In the genomic region with DNA sequence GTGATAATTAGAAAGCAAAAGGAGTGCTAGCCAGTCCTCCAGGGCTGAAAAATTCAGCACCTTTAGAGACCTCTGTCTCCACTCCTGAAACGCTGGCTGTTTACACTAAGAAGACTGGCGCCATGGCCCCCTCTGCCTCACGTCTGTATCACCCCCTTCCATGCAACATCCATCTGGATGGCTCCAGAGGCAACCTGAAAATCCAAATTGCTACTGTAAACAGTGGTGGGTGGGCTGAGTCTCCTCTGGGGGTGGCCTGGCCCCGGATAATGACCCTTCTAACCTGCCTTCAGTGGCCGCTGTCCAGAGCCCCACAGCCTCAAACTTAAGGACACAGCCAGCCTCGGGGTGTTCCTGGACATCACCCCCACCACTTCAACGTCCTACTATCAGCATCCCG, we compare ENCODE assay signal across 9 cellular contexts. TPM values are rescaled to one million over a fixed set of nuclear protein-coding genes. Genes with fewer than 3 reads are reported as not detected.
DNase-seq lines count a peak whose midpoint lies in the region; FAIRE-seq and TF ChIP-seq lines count a peak whose summit lies in the region.
"Had no signal": no experiment of that assay in that cellular context is flagged by ENCODE, and none has a peak within 500 bp of the region (broad histone marks: within the 10 kb centered on the region; RNA-seq: fewer than 3 reads in every experiment).

No MANE protein-coding gene starts in this region.

- no peak overlapping the region for H2BK12ac ChIP-seq in H1 (ENCODE audit: low read depth, low read length)

- H4K91ac ChIP-seq in H1 (replicated peaks; ENCODE audit: insufficient read length, low read length): no peak overlapping the region

- H3K36me3 Mint-ChIP-seq in nephron progenitor cell (ENCODE audit: low read depth): no peaks in the 10 kb centered on the region

- TF ChIP-seq POLR2A in H1 (IDR thresholded peaks at IDR 0.05; ENCODE audit: control extremely low read depth in 1 of 2, low read depth in 2 of 2, low read length in 2 of 2): no peak
- TF ChIP-seq POLR2A in adrenal gland (IDR thresholded peaks at IDR 0.05): no peak

- H3K4me1 Mint-ChIP-seq in nephron progenitor cell: peaks cover 25% of the 10 kb centered on the region

- H3K4ac ChIP-seq in H1 (replicated peaks; ENCODE audit: insufficient read length, low read depth, low read length): no peak overlapping the region

- H3K9me3 Mint-ChIP-seq in nephron progenitor cell: no peaks in the 10 kb centered on the region

- POLR2A ChIA-PET in H1 (lab: Charles Lee; ENCODE audit: partially characterized antibody): no interaction called here

- no peak overlapping the region for H2BK20ac ChIP-seq in H1 (ENCODE audit: low read length)

- no peak for TF ChIP-seq CTCF in AG09309 (IDR thresholded peaks at IDR 0.05; ENCODE audit: control insufficient read depth, insufficient read depth, low read depth, low read length, missing control alignments)
- TF ChIP-seq CTCF in H1 (IDR thresholded peaks at IDR 0.05; ENCODE audit: control extremely low read depth in 1 of 3, insufficient read depth in 1 of 3, low read depth in 1 of 3, low read length in 3 of 3): no peak
- no peak for TF ChIP-seq CTCF in nephron progenitor cell (IDR thresholded peaks at IDR 0.05)
- no peak for TF ChIP-seq CTCF in adrenal gland (IDR thresholded peaks at IDR 0.05)

- peaks cover 24% of the 10 kb centered on the region for H3K27me3 Mint-ChIP-seq in nephron progenitor cell (ENCODE audit: low read depth, poor library complexity)

- no peaks in the 10 kb centered on the region for H3K79me2 ChIP-seq in H1 (ENCODE audit: control insufficient read depth in 1 of 2, insufficient read depth in 2 of 2, low read length in 2 of 2)

- H4K8ac ChIP-seq in H1 (ENCODE audit: extremely low read depth, insufficient read depth, low read length): no peak overlapping the region

- H2BK5ac ChIP-seq in H1 (ENCODE audit: low read depth, low read length): no peak overlapping the region

- DNase-seq in AG09309 (ENCODE audit: low read depth) (no peak), MG63 (no peak), H1 (ENCODE audit: low read depth in 1 of 2, low spot score in 2 of 2) (no peak), nephron progenitor cell (peak; percentile 6), germinal center (ENCODE audit: low spot score) (no peak), adrenal gland (no peak)
- no peak for DNase-seq in effector memory CD4-positive, alpha-beta T cell
- no peak for DNase-seq in activated effector memory CD4-positive, alpha-beta T cell treated with Interleukin-2 at 50 U/mL for 16 hours
- DNase-seq: activated CD4-positive, alpha-beta T cell treated with anti-CD3 and anti-CD28 coated beads for 4 hours had no signal

- H2BK15ac ChIP-seq in H1 (ENCODE audit: low read length): no peak overlapping the region

- H3K9ac ChIP-seq in H1 (replicated peaks in 1 of 4; ENCODE audit: extremely low read depth in 1 of 4, low read depth in 3 of 4, low read length in 3 of 4): no peak overlapping the region

- H3K56ac ChIP-seq in H1 (replicated peaks; ENCODE audit: insufficient read length, low read depth, low read length): no peak overlapping the region

- H2AFZ ChIP-seq in H1 (ENCODE audit: low read length): no peak overlapping the region

- no peak overlapping the region for H3K18ac ChIP-seq in H1 (ENCODE audit: extremely low read depth, low read length)

- no peak for TF ChIP-seq EP300 in H1 (IDR thresholded peaks at IDR 0.05; ENCODE audit: borderline replicate concordance in 1 of 2, low read depth in 2 of 2, low read length in 2 of 2)

- H3K23me2 ChIP-seq in H1 (ENCODE audit: low read depth, low read length): peaks cover 14% of the 10 kb centered on the region

- no peak overlapping the region for H3K14ac ChIP-seq in H1 (ENCODE audit: insufficient read length)

- H3K4me3 ChIP-seq in AG09309 (ENCODE audit: control insufficient read depth, low read depth, low read length) (peak overlapping the region; percentile 83), MG63 (peak overlapping the region; percentile 57), H1 (ENCODE audit: extremely low read depth in 1 of 4, insufficient read depth in 2 of 4, low read depth in 3 of 4, low read length in 4 of 4) (peak overlapping the region; percentile 59 to 91 (median 69); a peak in 7 of 8 replicates), adrenal gland (peak overlapping the region in 2 of 4 donors; percentile 59 to 92)
- H3K4me3 ChIP-seq in effector memory CD4-positive, alpha-beta T cell (ENCODE audit: insufficient read depth, low read depth, low read length, poor library complexity, severe bottlenecking): no peak overlapping the region

- CTCF ChIA-PET in H1 (lab: Charles Lee; ENCODE audit: partially characterized antibody): no interaction called here

- H3K27ac ChIP-seq in H1 (ENCODE audit: low read depth, low read length) (no peak overlapping the region), adrenal gland (no peak overlapping the region)
- H3K27ac ChIP-seq in effector memory CD4-positive, alpha-beta T cell (ENCODE audit: insufficient read depth, low read length, poor library complexity, severe bottlenecking): no peak overlapping the region

- intact Hi-C loops in adrenal gland (cut with DNase I): loop anchor here (5.0 to 10.0 kb wide), 2 partner anchors 341 to 379 kb away; no protein-coding TSS in a partner anchor

- peaks cover 2 to 7% of the 10 kb centered on the region in 2 experiments for H4K20me1 ChIP-seq in H1 (replicated peaks in 1 of 2; ENCODE audit: control insufficient read depth in 1 of 2, insufficient read depth in 2 of 2, low read length in 2 of 2)

- FAIRE-seq in H1 (lab: Jason Lieb, UNC): no peak

- H3K23ac ChIP-seq in H1 (ENCODE audit: insufficient read length): no peak overlapping the region

- WGBS in H1 (ENCODE audit: extremely low coverage in 1 of 2, insufficient coverage in 1 of 2, insufficient read length in 1 of 2, insufficient replicate concordance in 2 of 2, low coverage in 1 of 2, low lambda C conversion rate in 2 of 2, missing lambda C conversion rate in 1 of 2), 2 experiments: 12% methylated on average over 8 of the region's 8 CpGs; no CpG with 5 or more reads in 1 of the 2 experiments
- WGBS in adrenal gland, 4 donors: 19 to 25% (median 21%) methylated on average over 8 of the region's 8 CpGs

- no peaks in the 10 kb centered on the region for H3K79me1 ChIP-seq in H1 (ENCODE audit: low read depth, low read length)

- H2AK5ac ChIP-seq in H1 (ENCODE audit: low read depth, low read length): no peak overlapping the region

- TF ChIP-seq RAD21 in H1 (IDR thresholded peaks at IDR 0.05 in 1 of 2, conservative IDR thresholded peaks at IDR 0.05 in 1 of 2; ENCODE audit: low read depth in 2 of 2, low read length in 2 of 2): no peak

- H3K9me3 ChIP-seq in MG63 (no peaks in the 10 kb centered on the region), H1 (ENCODE audit: insufficient read depth in 2 of 2, low read depth in 1 of 2, low read length in 1 of 2) (no peaks in the 10 kb centered on the region), adrenal gland (replicated peaks in 1 of 3) (no peaks in the 10 kb centered on the region)
- no peaks in the 10 kb centered on the region for H3K9me3 ChIP-seq in effector memory CD4-positive, alpha-beta T cell (ENCODE audit: control insufficient read depth, low read length)

- no peaks in the 10 kb centered on the region for H3K36me3 ChIP-seq in MG63
- no peaks in the 10 kb centered on the region for H3K36me3 ChIP-seq in H1 (ENCODE audit: control insufficient read depth in 2 of 4, insufficient read depth in 4 of 4, low read length in 3 of 4)
- H3K36me3 ChIP-seq in effector memory CD4-positive, alpha-beta T cell (ENCODE audit: control insufficient read depth, insufficient read depth, low read length): no peaks in the 10 kb centered on the region
- no peaks in the 10 kb centered on the region for H3K36me3 ChIP-seq in adrenal gland (replicated peaks in 1 of 2)

- no peak overlapping the region for H2BK120ac ChIP-seq in H1 (replicated peaks; ENCODE audit: low read depth, low read length)

- no peak overlapping the region for H4K5ac ChIP-seq in H1 (ENCODE audit: insufficient read length, low read depth, low read length)

- peak overlapping the region; percentile 96 for H3K4me3 Mint-ChIP-seq in nephron progenitor cell

- H3K4me2 ChIP-seq in H1 (ENCODE audit: insufficient read depth in 1 of 2, low read depth in 2 of 2, low read length in 2 of 2): peak overlapping the region; percentile 92 to 99

- no peaks in the 10 kb centered on the region for H3K27me3 ChIP-seq in MG63
- H3K27me3 ChIP-seq in H1 (replicated peaks in 1 of 4; ENCODE audit: control insufficient read depth in 3 of 4, extremely low read depth in 1 of 4, insufficient read depth in 3 of 4, low read length in 3 of 4): peaks cover 0 to 12% (median 9%) of the 10 kb centered on the region in 4 experiments; a peak in 5 of 7 replicates
- H3K27me3 ChIP-seq in effector memory CD4-positive, alpha-beta T cell (replicated peaks; ENCODE audit: control insufficient read depth, insufficient read depth, low read length, poor library complexity, severe bottlenecking): peaks cover 9% of the 10 kb centered on the region
- H3K27me3 ChIP-seq in adrenal gland: no peaks in the 10 kb centered on the region

- H3K4me1 ChIP-seq in H1 (replicated peaks in 1 of 4; ENCODE audit: control insufficient read depth in 3 of 4, insufficient read depth in 4 of 4, low read length in 3 of 4) (peaks cover 4 to 15% (median 6%) of the 10 kb centered on the region in 4 experiments; a peak in 6 of 7 replicates), adrenal gland (replicated peaks in 1 of 2) (peaks cover 20 to 23% of the 10 kb centered on the region in 2 donors)
- H3K4me1 ChIP-seq in effector memory CD4-positive, alpha-beta T cell (ENCODE audit: control insufficient read depth, insufficient read depth, low read length, poor library complexity, severe bottlenecking): no peaks in the 10 kb centered on the region

- peak overlapping the region; percentile 15 for H3K27ac Mint-ChIP-seq in nephron progenitor cell

TF ChIP-seq in H1, 55 proteins besides CTCF, POLR2A, EP300 and RAD21:
- TF ChIP-seq BRCA1 (IDR thresholded peaks at IDR 0.05; ENCODE audit: low read depth, low read length): no peak

RNA-seq across cellular contexts. Expression of a gene that starts 1.4 kb away (rescaled TPM):
- total RNA-seq in MG63 (2014; rRNA removed; shearing (Covaris generic); ENCODE audit: low replicate concordance): 5.6 and 8.3 TPM in 2 replicates
- total RNA-seq in H1 (2021; fragmentation: NEBNext Ultra II Directional; extraction: Animal tissue kit (Norgen Biotek cat#: 25700)): 6.8 TPM in 2 replicates
- polyA plus RNA-seq in H1 (2011; rRNA removed) (1.9 and 3.6 TPM in 2 replicates), adrenal gland (1 to 10 TPM; 6.9 to 9.2 (median 7.7) TPM)
- 3.6 TPM for polyA plus RNA-seq in H1 (2011; cell fraction: cytosol; rRNA removed)
- 3.5 TPM for polyA plus RNA-seq in H1 (2011; cell fraction: nucleus; rRNA removed)
- 4.1 to 6.6 TPM (median 5.6 TPM) in 4 replicates for polyA plus RNA-seq in H1 (2012, experiment 1 of 2)
- 0.73 TPM for polyA plus RNA-seq in H1 (2012, experiment 2 of 2)
- polyA plus RNA-seq in H1 (2013, experiment 1 of 2): 3.4 TPM
- polyA plus RNA-seq in H1 (2013, experiment 2 of 2): 3.6 TPM
- 11.9 and 16.1 TPM in 2 replicates for polyA minus RNA-seq in H1 (2011; rRNA and poly(A)+ RNA removed)
- polyA minus RNA-seq in H1 (2011; cell fraction: cytosol; rRNA and poly(A)+ RNA removed): 9.4 TPM
- polyA minus RNA-seq in H1 (2011; cell fraction: nucleus; rRNA and poly(A)+ RNA removed): 14.2 TPM
- total RNA-seq in adrenal gland: 10 to 100 TPM in 7 of 8 donors, 1 to 10 TPM in 1; 9.9 to 30.1 (median 24.2) TPM
